8 cellular contexts compared by ENCODE assay signal in genomic region chr5:128749584-128749983, GRCh38.
"Had no signal": no experiment of that assay in that cellular context is flagged by ENCODE, and none has a peak within 500 bp of the region (broad histone marks: within the 10 kb centered on the region; RNA-seq: fewer than 3 reads in every experiment).

No MANE protein-coding gene starts in this region.

- ATAC-seq: stimulated activated memory B cell treated with anti-CD40 and anti-IgM and Interleukin-4, amounts not matched to agents 10 μg/mL and 1 μg/mL and 100 μg/mL, for 72 hours had no signal

- H3K4me1 ChIP-seq: spleen, upper lobe of left lung had no signal

- H3K4me3 ChIP-seq: spleen, upper lobe of left lung had no signal

- H3K36me3 ChIP-seq: spleen, upper lobe of left lung had no signal

- H3K9me3 ChIP-seq: spleen, upper lobe of left lung had no signal

- H3K27me3 ChIP-seq: spleen, upper lobe of left lung had no signal

- DNase-seq: activated T-cell treated with anti-CD3 and anti-CD28 coated beads, Interleukin-2, amount 50 U/mL, for 1 hour; amniotic stem cell; dermis blood vessel endothelial cell; immature natural killer cell; spleen; stimulated activated CD4-positive, alpha-beta T cell treated with anti-CD3 and anti-CD28 coated beads, Interleukin-1b, Interleukin-23, amount 100 ng/mL, for 48 hours; upper lobe of left lung had no signal

- H3K27ac ChIP-seq: spleen, upper lobe of left lung had no signal
